ENCODE assay signal across 8 cellular contexts in the genomic region with DNA sequence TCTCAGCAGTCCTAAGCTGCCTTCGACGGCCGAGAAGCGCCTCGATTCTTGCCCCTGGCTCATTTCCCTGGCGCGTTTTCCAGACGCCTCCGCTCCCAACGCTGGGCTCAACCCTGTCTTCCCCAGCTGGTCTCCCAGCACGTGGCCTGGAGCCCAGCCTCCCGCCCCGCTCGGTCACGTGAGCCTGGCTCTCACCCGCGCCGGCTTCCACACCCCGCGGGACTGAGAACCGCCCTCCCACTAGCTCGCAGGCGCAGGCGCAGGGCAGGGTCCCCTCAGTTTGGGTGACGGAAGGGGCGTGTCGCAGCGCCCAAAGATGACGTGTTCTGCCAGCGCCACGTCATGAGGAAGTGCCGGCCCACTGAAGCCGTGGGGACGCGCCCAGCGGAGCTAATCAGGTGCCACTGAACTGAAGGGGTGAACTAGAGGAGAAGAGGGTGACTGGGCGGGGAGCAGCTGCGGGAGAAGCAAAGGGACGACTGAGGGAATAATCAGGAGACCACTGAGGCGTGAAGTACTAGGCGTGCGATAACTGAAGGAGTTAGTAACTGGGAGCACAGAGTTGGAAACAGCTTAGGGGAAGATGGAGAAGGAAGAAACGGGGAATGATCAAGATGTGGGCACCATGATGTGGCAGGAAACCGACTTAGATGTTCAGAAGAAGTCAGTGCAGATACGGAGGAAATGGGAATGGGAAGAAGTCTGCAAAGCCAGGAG. TPM values are rescaled to one million over a fixed set of nuclear protein-coding genes. Genes with fewer than 3 reads are reported as not detected.
DNase-seq lines count a peak whose midpoint lies in the region; ATAC-seq and TF ChIP-seq lines count a peak whose summit lies in the region.

A gene with protein sequence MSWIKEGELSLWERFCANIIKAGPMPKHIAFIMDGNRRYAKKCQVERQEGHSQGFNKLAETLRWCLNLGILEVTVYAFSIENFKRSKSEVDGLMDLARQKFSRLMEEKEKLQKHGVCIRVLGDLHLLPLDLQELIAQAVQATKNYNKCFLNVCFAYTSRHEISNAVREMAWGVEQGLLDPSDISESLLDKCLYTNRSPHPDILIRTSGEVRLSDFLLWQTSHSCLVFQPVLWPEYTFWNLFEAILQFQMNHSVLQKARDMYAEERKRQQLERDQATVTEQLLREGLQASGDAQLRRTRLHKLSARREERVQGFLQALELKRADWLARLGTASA (plus strand): TSS at position 343 of the 717 bp plus-strand sequence. CDS start 625 bp downstream, outside the sequence.

- TF ChIP-seq CTCF in choroid plexus epithelial cell (conservative IDR thresholded peaks at IDR 0.05; ENCODE audit: low read depth, low read length): no peak

- H3K4me1 Mint-ChIP-seq in activated CD4-positive, alpha-beta T cell treated with anti-CD3 and anti-CD28 coated beads for 36 hours: peaks cover 17% of the 10 kb centered on the region

- H3K36me3 Mint-ChIP-seq in activated CD4-positive, alpha-beta T cell treated with anti-CD3 and anti-CD28 coated beads for 36 hours (ENCODE audit: low read depth): peaks cover 8% of the 10 kb centered on the region

- CTCF ChIA-PET in activated CD4-positive, alpha-beta T cell treated with anti-CD3 and anti-CD28 coated beads for 36 hours (lab: Charles Lee): interaction anchor here (0.7 to 4.1 kb wide), 19 partner anchors 12 to 666 kb away, joined by 3 to 29 read pairs (median 5); a partner anchor contains a TSS

- intact Hi-C loops in activated CD4-positive, alpha-beta T cell treated with anti-CD3 and anti-CD28 coated beads for 36 hours (cut with DNase I, micrococcal nuclease): loop anchor here (1.0 to 2.0 kb wide), 11 partner anchors 40 to 433 kb away; a partner anchor contains a TSS

- DNase-seq in Ammon's horn (ENCODE audit: low spot score) (peak; percentile 99), GM19238 (ENCODE audit: insufficient read length, low spot score) (peak; percentile 92), NCI-H524 (lab: John Stamatoyannopoulos, UW) (peak; percentile 94 to 97), choroid plexus epithelial cell (ENCODE audit: low read depth) (peak; percentile 99), kidney tubule cell (ENCODE audit: low spot score) (peak; percentile 99)
- peak; percentile 99 for DNase-seq in activated CD4-positive, alpha-beta T cell treated with anti-CD3 and anti-CD28 coated beads for 36 hours
- peak; percentile 92 to 98 (median 96) for DNase-seq in stimulated activated CD4-positive, alpha-beta T cell treated with anti-CD3 and anti-CD28 coated beads, Interleukin-1b, Interleukin-23, amount 100 ng/mL, for 24 hours (ENCODE audit: low read depth in 4 of 4, low spot score in 1 of 4)

- H3K9me3 Mint-ChIP-seq in activated CD4-positive, alpha-beta T cell treated with anti-CD3 and anti-CD28 coated beads for 36 hours (ENCODE audit: low read depth): no peaks in the 10 kb centered on the region

- H3K4me3 ChIP-seq in choroid plexus epithelial cell (ENCODE audit: low read depth, low read length): peak within 1 kb of the TSS; percentile 87

- POLR2A ChIA-PET in activated CD4-positive, alpha-beta T cell treated with anti-CD3 and anti-CD28 coated beads for 36 hours (lab: Charles Lee): interaction anchor here (0.5 to 1.1 kb wide), 6 partner anchors 39 to 468 kb away, joined by 3 to 8 read pairs (median 3); a partner anchor contains a TSS

- H3K27me3 Mint-ChIP-seq in activated CD4-positive, alpha-beta T cell treated with anti-CD3 and anti-CD28 coated beads for 36 hours: no peaks in the 10 kb centered on the region

- H3K27ac Mint-ChIP-seq in activated CD4-positive, alpha-beta T cell treated with anti-CD3 and anti-CD28 coated beads for 36 hours: peak within 1 kb of the TSS; percentile 92

- ATAC-seq in HG03442 (IDR thresholded peaks at IDR 0.05; ENCODE audit: unreplicated experiment): peak; percentile 91
- peak; percentile 98 for ATAC-seq in activated CD4-positive, alpha-beta T cell treated with anti-CD3 and anti-CD28 coated beads for 36 hours

- H3K4me3 Mint-ChIP-seq in activated CD4-positive, alpha-beta T cell treated with anti-CD3 and anti-CD28 coated beads for 36 hours: peak within 1 kb of the TSS; percentile 92

RNA-seq across cellular contexts. Expression of the gene that starts here (rescaled TPM):
- total RNA-seq in activated CD4-positive, alpha-beta T cell treated with anti-CD3 and anti-CD28 coated beads for 36 hours: 10 to 100 TPM; 34.1 to 40.7 TPM

Comparison
In these comparisons a context has a peak if more than half of its experiments do, and no peak if none do; other contexts are left out.
1. Peak in every context shown above with its lines: DNase-seq, ATAC-seq and H3K4me3 ChIP-seq.